10 cellular contexts compared by ENCODE assay signal in the genomic region with DNA sequence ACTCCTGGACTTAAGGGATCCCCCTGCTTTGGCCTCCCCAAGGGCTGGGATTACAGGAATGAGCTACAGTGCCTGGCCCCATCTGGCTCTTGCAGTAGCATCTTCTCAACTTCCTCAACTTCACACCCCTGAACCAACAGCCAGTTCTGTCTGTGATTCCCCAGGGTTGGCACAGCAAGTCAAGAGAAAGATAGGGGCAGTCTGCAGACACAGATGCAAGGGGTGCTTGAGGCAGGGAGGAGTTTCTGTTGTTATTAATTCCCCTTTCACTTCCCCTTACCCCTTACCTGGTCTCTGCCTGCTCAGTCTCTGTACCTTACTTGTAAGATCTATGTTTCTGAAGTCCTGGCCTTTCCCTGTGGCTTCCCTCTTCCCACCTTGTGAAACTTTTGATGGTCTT. TPM values are rescaled to one million over a fixed set of nuclear protein-coding genes. Genes with fewer than 3 reads are reported as not detected.
DNase-seq lines count a peak whose midpoint lies in the region; ATAC-seq, FAIRE-seq and TF ChIP-seq lines count a peak whose summit lies in the region.
"Had no signal": no experiment of that assay in that cellular context is flagged by ENCODE, and none has a peak within 500 bp of the region (broad histone marks: within the 10 kb centered on the region; RNA-seq: fewer than 3 reads in every experiment).

No MANE protein-coding gene starts in this region.

- H3K36me3 ChIP-seq in spleen, result no peaks in the 10 kb centered on the region
- H3K36me3 ChIP-seq: ovary had no signal

- TF ChIP-seq POLR2A in spleen (IDR thresholded peaks at IDR 0.05), result no peak

- H3K4me1 ChIP-seq in spleen, result peaks cover 0 to 11% (median 0%) of the 10 kb centered on the region in 6 donors

- DNase-seq in spleen (peak; percentile 77), NCI-H2171 (lab: John Stamatoyannopoulos, UW) (no peak), NCI-H1694 treated with DMSO at 0.1 percent for 48 hours (lab: John Stamatoyannopoulos, UW) (no peak), D721Med (ENCODE audit: insufficient read length, low spot score) (no peak)
- DNase-seq: activated gamma-delta T cell, NCI-H524, ovary had no signal

- no peak overlapping the region for H3K27ac ChIP-seq in spleen
- H3K27ac ChIP-seq: ovary had no signal

- H3K4me3 ChIP-seq in spleen, result no peak overlapping the region
- H3K4me3 ChIP-seq: ovary had no signal

- no peaks in the 10 kb centered on the region for H3K27me3 ChIP-seq in spleen (replicated peaks in 1 of 7)
- H3K27me3 ChIP-seq: ovary had no signal

- no peaks in the 10 kb centered on the region for H3K9me3 ChIP-seq in spleen
- H3K9me3 ChIP-seq: ovary had no signal

- ATAC-seq in GM19324 (IDR thresholded peaks at IDR 0.05; ENCODE audit: low FRiP score, unreplicated experiment), result peak; percentile 99
- ATAC-seq in HG02678 (IDR thresholded peaks at IDR 0.05; ENCODE audit: unreplicated experiment), result peak; percentile 100
- ATAC-seq in HG03521 (IDR thresholded peaks at IDR 0.05; ENCODE audit: unreplicated experiment), result peak; percentile 98

- TF ChIP-seq CTCF in spleen (IDR thresholded peaks at IDR 0.05 in 8 of 11, conservative IDR thresholded peaks at IDR 0.05 in 3 of 11), result no peak
- no peak for TF ChIP-seq CTCF in D721Med (IDR thresholded peaks at IDR 0.05; ENCODE audit: insufficient read depth, missing control alignments)

- FAIRE-seq in D721Med (lab: Jason Lieb, UNC), result no peak

- intact Hi-C loops in spleen (cut with DNase I; ENCODE audit: low total_unique reads), result no loop called here

RNA-seq across cellular contexts. Expression of gene MEX3C, which starts 54.1 kb away (rescaled TPM):
- total RNA-seq in spleen, result 10 to 100 TPM; 36.9 to 56.7 (median 43.9) TPM
- 10 to 100 TPM; 10.2 to 17.0 (median 16.9) TPM for polyA plus RNA-seq in spleen
